8 cellular contexts compared by ENCODE assay signal in the genomic region with DNA sequence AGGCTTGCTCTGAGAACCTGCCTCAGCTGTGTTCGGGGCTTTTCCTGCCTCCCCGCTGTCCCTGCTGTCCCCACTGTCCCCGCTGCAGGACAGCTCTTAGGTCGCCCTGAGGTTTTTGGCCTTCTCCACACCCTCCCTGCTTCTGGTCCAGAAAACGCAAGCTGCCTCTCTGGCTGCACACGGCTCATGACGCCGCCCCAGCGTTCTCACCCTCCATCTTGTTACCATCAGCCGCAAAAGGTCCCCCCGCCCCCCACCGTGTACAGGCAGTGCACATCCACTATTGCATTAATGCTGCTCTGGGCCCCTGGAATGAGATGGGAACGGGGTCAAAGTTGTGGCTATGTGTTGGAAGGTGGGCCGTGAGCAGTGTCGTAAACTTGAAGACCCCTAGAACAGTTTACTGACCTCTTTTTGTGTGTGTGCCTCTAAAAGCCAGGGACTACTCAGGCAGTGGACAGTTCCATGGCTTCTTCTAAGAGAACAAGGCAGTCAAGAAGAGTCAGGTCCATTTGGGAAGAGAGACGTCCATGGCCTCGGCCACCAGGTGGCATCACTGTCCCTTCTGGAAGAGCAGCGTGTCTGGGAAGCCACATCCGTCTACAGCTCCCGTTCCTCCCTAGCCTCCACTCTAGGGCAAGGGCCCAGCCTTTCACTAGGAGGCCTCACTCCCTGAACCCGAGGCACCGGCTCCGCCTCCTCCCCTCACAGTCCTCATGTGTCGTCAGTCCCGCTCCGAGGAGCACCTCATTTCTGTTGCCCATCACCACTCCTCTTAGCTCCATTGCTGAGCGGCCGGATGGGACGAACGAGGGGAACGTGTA. TPM values are rescaled to one million over a fixed set of nuclear protein-coding genes. Genes with fewer than 3 reads are reported as not detected.
DNase-seq lines count a peak whose midpoint lies in the region; ATAC-seq and TF ChIP-seq lines count a peak whose summit lies in the region.

No MANE protein-coding gene starts in this region.

- H3K4me3 ChIP-seq in Caco-2 (ENCODE audit: low read depth, low read length) (no peak overlapping the region), HFF-Myc (replicated peaks; ENCODE audit: low read depth, low read length) (no peak overlapping the region)

- H3K4me3 Mint-ChIP-seq in Caco-2 (ENCODE audit: unreplicated experiment): no peak overlapping the region
- no peak overlapping the region for H3K4me3 Mint-ChIP-seq in central memory CD8-positive, alpha-beta T cell

- peak; percentile 90 for DNase-seq in Caco-2
- DNase-seq in HFF-Myc (ENCODE audit: extremely low read depth, low read depth): peak; percentile 85
- peak; percentile 65 for DNase-seq in NCI-H446 treated with DMSO at 0.1 percent for 48 hours (lab: John Stamatoyannopoulos, UW)
- DNase-seq in central memory CD8-positive, alpha-beta T cell (ENCODE audit: low spot score in 2 of 2): peak; percentile 17 to 30
- peak; percentile 89 to 96 for DNase-seq in left colon
- DNase-seq in stimulated activated CD4-positive, alpha-beta T cell treated with anti-CD3 and anti-CD28 coated beads, Interleukin-2, amount 100 ng/mL, for 24 hours: peak; percentile 75 to 85

- no peaks in the 10 kb centered on the region for H3K36me3 Mint-ChIP-seq in Caco-2 (ENCODE audit: insufficient read depth, unreplicated experiment)
- peaks cover 2% of the 10 kb centered on the region for H3K36me3 Mint-ChIP-seq in central memory CD8-positive, alpha-beta T cell (ENCODE audit: insufficient read depth)

- intact Hi-C loops in Caco-2 (cut with micrococcal nuclease; ENCODE audit: unreplicated experiment) (loop anchor here (1.0 kb wide), 1 partner anchor 136 kb away; no protein-coding TSS in a partner anchor), left colon (cut with DNase I, micrococcal nuclease) (loop anchor here (5.0 kb wide), 1 partner anchor 135 kb away; no protein-coding TSS in a partner anchor)

- POLR2A ChIA-PET in Caco-2 (lab: Charles Lee): interaction anchor here (0.6 to 1.2 kb wide), 2 partner anchors 40 to 178 kb away, joined by 7 read pairs; a partner anchor contains a TSS

- CTCF ChIA-PET in Caco-2 (lab: Charles Lee): interaction anchor here (0.6 to 4.7 kb wide), 7 partner anchors 11 to 503 kb away, joined by 3 to 52 read pairs (median 4); no protein-coding TSS in a partner anchor

- no peaks in the 10 kb centered on the region for H3K27me3 ChIP-seq in Caco-2 (replicated peaks; ENCODE audit: control insufficient read depth, insufficient read depth, low read length)

- no peak overlapping the region for H3K27ac Mint-ChIP-seq in Caco-2 (ENCODE audit: unreplicated experiment)
- H3K27ac Mint-ChIP-seq in central memory CD8-positive, alpha-beta T cell (ENCODE audit: low read depth): no peak overlapping the region

- TF ChIP-seq CTCF in Caco-2 (IDR thresholded peaks at IDR 0.05; ENCODE audit: insufficient read depth in 1 of 2, low read depth in 1 of 2, low read length in 1 of 2, severe bottlenecking in 1 of 2, unreplicated experiment in 1 of 2) (peak; percentile 88 to 93), HFF-Myc (IDR thresholded peaks at IDR 0.05; ENCODE audit: low read depth, low read length, missing control alignments) (peak; percentile 89)

- no peaks in the 10 kb centered on the region for H3K9me3 ChIP-seq in Caco-2

- no peaks in the 10 kb centered on the region for H3K9me3 Mint-ChIP-seq in Caco-2 (ENCODE audit: unreplicated experiment)
- no peaks in the 10 kb centered on the region for H3K9me3 Mint-ChIP-seq in central memory CD8-positive, alpha-beta T cell

- BruUV-seq in Caco-2 (replicated peaks; lab: Mats Ljungman, UMichigan): no TSS peak

- H3K36me3 ChIP-seq in Caco-2 (ENCODE audit: control insufficient read depth, insufficient read depth, low read length): no peaks in the 10 kb centered on the region

- H3K27me3 Mint-ChIP-seq in Caco-2 (ENCODE audit: insufficient read depth, unreplicated experiment): no peaks in the 10 kb centered on the region
- peaks cover 14% of the 10 kb centered on the region for H3K27me3 Mint-ChIP-seq in central memory CD8-positive, alpha-beta T cell

- H3K4me1 Mint-ChIP-seq in Caco-2 (ENCODE audit: low read depth, unreplicated experiment): no peaks in the 10 kb centered on the region
- H3K4me1 Mint-ChIP-seq in central memory CD8-positive, alpha-beta T cell: peaks cover 7% of the 10 kb centered on the region

- no peaks in the 10 kb centered on the region for H3K4me1 ChIP-seq in Caco-2

- peak; percentile 35 to 49 for ATAC-seq in activated CD4-positive, CD25-positive, alpha-beta regulatory T cell treated with anti-CD3 and anti-CD28 coated beads, Interleukin-2, amount 50 U/mL, for 24 hours
- no peak for ATAC-seq in central memory CD8-positive, alpha-beta T cell (replicated peaks; ENCODE audit: extremely low read depth, poor library complexity, severe bottlenecking)
- ATAC-seq in left colon (peak; percentile 76), HG03280 (IDR thresholded peaks at IDR 0.05; ENCODE audit: unreplicated experiment) (no peak)

RNA-seq across cellular contexts. Expression of a gene that starts 38.5 kb away (rescaled TPM):
- 62.4 and 73.0 TPM in 2 replicates for total RNA-seq in Caco-2 (2022)
- total RNA-seq in left colon: 100 to 1,000 TPM; 192 to 233 TPM

Comparison
In these comparisons a context has a peak if more than half of its experiments do, and no peak if none do; other contexts are left out.
1. DNase-seq: peak in every context shown above with its lines; median percentile 92 in left colon; 90 in Caco-2; 85 in HFF-Myc; 80 in stimulated activated CD4-positive, alpha-beta T cell treated with anti-CD3 and anti-CD28 coated beads, Interleukin-2, amount 100 ng/mL, for 24 hours; 65 in NCI-H446 treated with DMSO at 0.1 percent for 48 hours; 24 in central memory CD8-positive, alpha-beta T cell.
2. ATAC-seq: peak in activated CD4-positive, CD25-positive, alpha-beta regulatory T cell treated with anti-CD3 and anti-CD28 coated beads, Interleukin-2, amount 50 U/mL, for 24 hours (2 of 2) and left colon (single experiment); none in central memory CD8-positive, alpha-beta T cell (single experiment) and HG03280 (single experiment).